Comparison of ENCODE assay signal across 11 cellular contexts in genomic region chr4:39932776-39933402, GRCh38. TPM values are rescaled to one million over a fixed set of nuclear protein-coding genes. Genes with fewer than 3 reads are reported as not detected.
DNase-seq lines count a peak whose midpoint lies in the region; ATAC-seq and TF ChIP-seq lines count a peak whose summit lies in the region.
"Had no signal": no experiment of that assay in that cellular context is flagged by ENCODE, and none has a peak within 500 bp of the region (broad histone marks: within the 10 kb centered on the region; RNA-seq: fewer than 3 reads in every experiment).

No MANE protein-coding gene starts in this region.

- TF ChIP-seq POLR2A in spleen (IDR thresholded peaks at IDR 0.05) = no peak

- H3K9ac ChIP-seq in OCI-LY3 (ENCODE audit: low read length) = no peak overlapping the region
- H3K9ac ChIP-seq: parathyroid adenoma had no signal

- CTCF ChIA-PET in activated CD4-positive, alpha-beta T cell treated with anti-CD3 and anti-CD28 coated beads, Interleukin-2, amount 10 ng/mL, durations not matched to agents 7 days and 5 days (lab: Charles Lee) = no interaction called here

- H3K27me3 ChIP-seq in OCI-LY3 (ENCODE audit: low read depth, low read length) (no peaks in the 10 kb centered on the region), spleen (replicated peaks in 1 of 7) (no peaks in the 10 kb centered on the region)

- H3K27ac ChIP-seq in OCI-LY3 (ENCODE audit: low read length) (peak overlapping the region; percentile 20), spleen (peak overlapping the region in 5 of 8 donors; percentile 33 to 71 (median 56))
- H3K27ac ChIP-seq: A549, parathyroid adenoma had no signal

- peak overlapping the region; percentile 20 for H3K4me3 Mint-ChIP-seq in activated CD4-positive, alpha-beta T cell treated with anti-CD3 and anti-CD28 coated beads, Interleukin-2, amount 10 ng/mL, durations not matched to agents 7 days and 5 days

- H3K36me3 Mint-ChIP-seq in activated CD4-positive, alpha-beta T cell treated with anti-CD3 and anti-CD28 coated beads, Interleukin-2, amount 10 ng/mL, durations not matched to agents 7 days and 5 days (ENCODE audit: low read depth) = peaks cover 32% of the 10 kb centered on the region

- H3K4me3 ChIP-seq in OCI-LY3 (ENCODE audit: low read length) = peak overlapping the region; percentile 45
- H3K4me3 ChIP-seq in spleen = peak overlapping the region in 3 of 8 donors; percentile 9 to 44 (median 14)
- H3K4me3 ChIP-seq: A549 had no signal

- peak overlapping the region; percentile 65 for H3K4me2 ChIP-seq in OCI-LY3 (ENCODE audit: low read length)
- H3K4me2 ChIP-seq: A549 had no signal

- peak; percentile 40 for DNase-seq in activated CD4-positive, alpha-beta T cell treated with anti-CD3 and anti-CD28 coated beads, Interleukin-2, amount 10 ng/mL, durations not matched to agents 7 days and 5 days
- DNase-seq in activated CD4-positive, alpha-beta T cell treated with anti-CD3 and anti-CD28 coated beads, Interleukin-2, amount 50 U/mL, for 48 hours = no peak
- DNase-seq in central memory CD4-positive, alpha-beta T cell = peak; percentile 27
- no peak for DNase-seq in spleen
- DNase-seq in G401 (ENCODE audit: low spot score) = no peak
- no peak for DNase-seq in activated CD8-positive, alpha-beta memory T cell treated with anti-CD3 and anti-CD28 coated beads for 24 hours
- DNase-seq: activated gamma-delta T cell treated with Interleukin-2 at 50 U/mL for 16 hours had no signal

- peaks cover 30% of the 10 kb centered on the region for H4K20me1 ChIP-seq in OCI-LY3 (ENCODE audit: insufficient read depth, low read length)

- POLR2A ChIA-PET in activated CD4-positive, alpha-beta T cell treated with anti-CD3 and anti-CD28 coated beads, Interleukin-2, amount 10 ng/mL, durations not matched to agents 7 days and 5 days (lab: Charles Lee) = no interaction called here

- H2AFZ ChIP-seq in OCI-LY3 (ENCODE audit: low read depth, low read length) = no peak overlapping the region
- H2AFZ ChIP-seq: parathyroid adenoma had no signal

- intact Hi-C loops in spleen (cut with DNase I; ENCODE audit: low total_unique reads) = no loop called here

- peak overlapping the region; percentile 26 for H3K27ac Mint-ChIP-seq in activated CD4-positive, alpha-beta T cell treated with anti-CD3 and anti-CD28 coated beads, Interleukin-2, amount 10 ng/mL, durations not matched to agents 7 days and 5 days

- H3K36me3 ChIP-seq in OCI-LY3 (replicated peaks; ENCODE audit: low read depth, low read length) (peaks cover 21% of the 10 kb centered on the region), spleen (peaks cover 0 to 7% (median under 1%) of the 10 kb centered on the region in 6 donors)

- H3K4me1 ChIP-seq in OCI-LY3 (ENCODE audit: low read length) (peaks cover 41% of the 10 kb centered on the region), spleen (peaks cover 23 to 83% (median 49%) of the 10 kb centered on the region in 6 donors)
- H3K4me1 ChIP-seq: parathyroid adenoma had no signal

- no peaks in the 10 kb centered on the region for H3K9me3 Mint-ChIP-seq in activated CD4-positive, alpha-beta T cell treated with anti-CD3 and anti-CD28 coated beads, Interleukin-2, amount 10 ng/mL, durations not matched to agents 7 days and 5 days

- WGBS in spleen, 5 donors = 73 to 85% (median 80%) methylated on average over 8 of the region's 8 CpGs

- TF ChIP-seq CTCF in OCI-LY3 (IDR thresholded peaks at IDR 0.05; ENCODE audit: low read depth, low read length) (no peak), spleen (IDR thresholded peaks at IDR 0.05 in 8 of 11, conservative IDR thresholded peaks at IDR 0.05 in 3 of 11) (no peak)

- H3K4me1 Mint-ChIP-seq in activated CD4-positive, alpha-beta T cell treated with anti-CD3 and anti-CD28 coated beads, Interleukin-2, amount 10 ng/mL, durations not matched to agents 7 days and 5 days = peaks cover 48% of the 10 kb centered on the region

- no peaks in the 10 kb centered on the region for H3K27me3 Mint-ChIP-seq in activated CD4-positive, alpha-beta T cell treated with anti-CD3 and anti-CD28 coated beads, Interleukin-2, amount 10 ng/mL, durations not matched to agents 7 days and 5 days

- ATAC-seq in GM18519 (IDR thresholded peaks at IDR 0.05; ENCODE audit: low FRiP score, unreplicated experiment) = no peak

- H3K79me2 ChIP-seq in OCI-LY3 (ENCODE audit: low read length) = peaks cover 95% of the 10 kb centered on the region

- in situ Hi-C loops in G401 (cut with HindIII; ENCODE audit: low sequenced_read_pairs) = no loop called here

- H3K9me3 ChIP-seq in OCI-LY3 (ENCODE audit: insufficient read depth, low read length) = no peaks in the 10 kb centered on the region
- H3K9me3 ChIP-seq in spleen = no peaks in the 10 kb centered on the region
- H3K9me3 ChIP-seq: A549 had no signal

RNA-seq across cellular contexts. Expression of gene PDS5A, which starts 44.8 kb away (rescaled TPM):
- 100 to 1,000 TPM; 108 to 116 TPM for total RNA-seq in activated CD4-positive, alpha-beta T cell treated with anti-CD3 and anti-CD28 coated beads, Interleukin-2, amount 10 ng/mL, durations not matched to agents 7 days and 5 days
- total RNA-seq in spleen = 10 to 100 TPM; 63.5 to 90.7 (median 81.2) TPM
- polyA plus RNA-seq in spleen = 10 to 100 TPM; 17.9 to 21.5 (median 20.4) TPM
- 40.6 and 55.9 TPM in 2 replicates for total RNA-seq in G401 (2014; rRNA removed; shearing (Covaris generic))

Comparison
In these comparisons a context has a peak if more than half of its experiments do, and no peak if none do; other contexts are left out.
1. DNase-seq: peak in activated CD4-positive, alpha-beta T cell treated with anti-CD3 and anti-CD28 coated beads, Interleukin-2, amount 10 ng/mL, durations not matched to agents 7 days and 5 days (single experiment) and central memory CD4-positive, alpha-beta T cell (single experiment); none in activated CD4-positive, alpha-beta T cell treated with anti-CD3 and anti-CD28 coated beads, Interleukin-2, amount 50 U/mL, for 48 hours (0 of 2), spleen (single experiment), G401 (single experiment) and activated CD8-positive, alpha-beta memory T cell treated with anti-CD3 and anti-CD28 coated beads for 24 hours (single experiment).